In genomic region chr14:24875203-24875840, GRCh38 we compare ENCODE assay signal across 11 cellular contexts.
"Had no signal": no experiment of that assay in that cellular context is flagged by ENCODE, and none has a peak within 500 bp of the region (broad histone marks: within the 10 kb centered on the region; RNA-seq: fewer than 3 reads in every experiment).

No MANE protein-coding gene starts in this region.

- H3K36me3 ChIP-seq: spleen, thyroid gland had no signal

- H3K27me3 ChIP-seq: thyroid gland had no signal

- H3K9me3 ChIP-seq: psoas muscle, spleen, thyroid gland had no signal

- H3K27ac Mint-ChIP-seq: activated naive CD8-positive, alpha-beta T cell treated with anti-CD3 and anti-CD28 coated beads, Interleukin-2, amount 10 ng/mL, durations not matched to agents 7 days and 5 days; activated T-helper 1 cell treated with anti-CD3 and anti-CD28 coated beads, Interleukin-12 subunit alpha, Interleukin-12 subunit beta, Interleukin-2, Interleukin-4 antibody, amounts not matched to agents 30 ng/mL and 10 ng/mL and 1 ng/mL, durations not matched to agents 14 hours and 24 hours and 36 hours; endodermal cell; natural killer cell treated with Interleukin-12 subunit alpha and Interleukin-12 subunit beta and Interleukin-15 and Interleukin-18, amount 100 ng/mL, for 72 hours; stimulated activated naive CD8-positive, alpha-beta T cell treated with anti-CD3 and anti-CD28 coated beads, Interleukin-15, amount 100 ng/mL, for 72 hours had no signal

- H3K27ac ChIP-seq: psoas muscle, spleen, thyroid gland had no signal

- H3K4me3 Mint-ChIP-seq: activated naive CD8-positive, alpha-beta T cell treated with anti-CD3 and anti-CD28 coated beads, Interleukin-2, amount 10 ng/mL, durations not matched to agents 7 days and 5 days; activated T-helper 1 cell treated with anti-CD3 and anti-CD28 coated beads, Interleukin-12 subunit alpha, Interleukin-12 subunit beta, Interleukin-2, Interleukin-4 antibody, amounts not matched to agents 30 ng/mL and 10 ng/mL and 1 ng/mL, durations not matched to agents 14 hours and 24 hours and 36 hours; endodermal cell; natural killer cell treated with Interleukin-12 subunit alpha and Interleukin-12 subunit beta and Interleukin-15 and Interleukin-18, amount 100 ng/mL, for 72 hours; stimulated activated naive CD8-positive, alpha-beta T cell treated with anti-CD3 and anti-CD28 coated beads, Interleukin-15, amount 100 ng/mL, for 72 hours had no signal

- H3K9me3 Mint-ChIP-seq: activated naive CD8-positive, alpha-beta T cell treated with anti-CD3 and anti-CD28 coated beads, Interleukin-2, amount 10 ng/mL, durations not matched to agents 7 days and 5 days; activated T-helper 1 cell treated with anti-CD3 and anti-CD28 coated beads, Interleukin-12 subunit alpha, Interleukin-12 subunit beta, Interleukin-2, Interleukin-4 antibody, amounts not matched to agents 30 ng/mL and 10 ng/mL and 1 ng/mL, durations not matched to agents 14 hours and 24 hours and 36 hours; endodermal cell; natural killer cell treated with Interleukin-12 subunit alpha and Interleukin-12 subunit beta and Interleukin-15 and Interleukin-18, amount 100 ng/mL, for 72 hours; stimulated activated naive CD8-positive, alpha-beta T cell treated with anti-CD3 and anti-CD28 coated beads, Interleukin-15, amount 100 ng/mL, for 72 hours had no signal

- DNase-seq: activated naive CD8-positive, alpha-beta T cell treated with anti-CD3 and anti-CD28 coated beads, Interleukin-2, amount 10 ng/mL, durations not matched to agents 7 days and 5 days; anterior cingulate cortex; endodermal cell; occipital lobe; psoas muscle; spleen; stimulated activated CD4-positive, alpha-beta T cell treated with anti-CD3 and anti-CD28 coated beads, Interleukin-1b, Interleukin-23, amount 100 ng/mL, for 48 hours; stimulated activated naive CD8-positive, alpha-beta T cell treated with anti-CD3 and anti-CD28 coated beads, Interleukin-15, amount 100 ng/mL, for 72 hours; thyroid gland had no signal

- H3K36me3 Mint-ChIP-seq: activated naive CD8-positive, alpha-beta T cell treated with anti-CD3 and anti-CD28 coated beads, Interleukin-2, amount 10 ng/mL, durations not matched to agents 7 days and 5 days; natural killer cell treated with Interleukin-12 subunit alpha and Interleukin-12 subunit beta and Interleukin-15 and Interleukin-18, amount 100 ng/mL, for 72 hours had no signal

- H3K4me1 Mint-ChIP-seq: activated naive CD8-positive, alpha-beta T cell treated with anti-CD3 and anti-CD28 coated beads, Interleukin-2, amount 10 ng/mL, durations not matched to agents 7 days and 5 days; endodermal cell; stimulated activated naive CD8-positive, alpha-beta T cell treated with anti-CD3 and anti-CD28 coated beads, Interleukin-15, amount 100 ng/mL, for 72 hours had no signal

- H3K4me3 ChIP-seq: psoas muscle, spleen, thyroid gland had no signal
